11 cellular contexts compared by ENCODE assay signal in genomic region chr18:5066380-5066977, GRCh38.
DNase-seq lines count a peak whose midpoint lies in the region; ATAC-seq and TF ChIP-seq lines count a peak whose summit lies in the region.
"Had no signal": no experiment of that assay in that cellular context is flagged by ENCODE, and none has a peak within 500 bp of the region (broad histone marks: within the 10 kb centered on the region; RNA-seq: fewer than 3 reads in every experiment).

No MANE protein-coding gene starts in this region.

- no peak for TF ChIP-seq POLR2A in adrenal gland (IDR thresholded peaks at IDR 0.05)

- H3K4me1 ChIP-seq in adrenal gland (replicated peaks in 1 of 2) (no peaks in the 10 kb centered on the region), osteoblast (ENCODE audit: insufficient read depth, low read length) (no peaks in the 10 kb centered on the region)

- no peak overlapping the region for H3K4me3 ChIP-seq in Jurkat, Clone E6-1 (ENCODE audit: low read length)
- H3K4me3 ChIP-seq in adrenal gland (no peak overlapping the region), osteoblast (ENCODE audit: insufficient read depth, low read length) (no peak overlapping the region)

- intact Hi-C loops in activated naive CD4-positive, alpha-beta T cell treated with anti-CD3 and anti-CD28 coated beads for 36 hours (cut with micrococcal nuclease), result no loop called here
- intact Hi-C loops in adrenal gland (cut with DNase I), result loop anchor here in 1 of 2 donors (10.0 kb wide), 1 partner anchor 962 kb away; no protein-coding TSS in a partner anchor

- ATAC-seq in GM21515 (IDR thresholded peaks at IDR 0.05; ENCODE audit: unreplicated experiment), result no peak
- ATAC-seq: sciatic nerve had no signal

- H3K9me3 ChIP-seq in adrenal gland (replicated peaks in 1 of 3) (no peaks in the 10 kb centered on the region), osteoblast (ENCODE audit: low read depth, low read length) (no peaks in the 10 kb centered on the region)

- no peaks in the 10 kb centered on the region for H4K20me1 ChIP-seq in osteoblast (ENCODE audit: insufficient read depth, low read length)

- CTCF ChIA-PET in activated naive CD4-positive, alpha-beta T cell treated with anti-CD3 and anti-CD28 coated beads for 36 hours (lab: Charles Lee), result interaction anchor here (0.6 kb wide), 1 partner anchor 918 kb away, joined by 6 read pairs; no protein-coding TSS in a partner anchor

- H3K27ac ChIP-seq in adrenal gland (no peak overlapping the region), osteoblast (ENCODE audit: low read depth, low read length) (no peak overlapping the region)

- H3K36me3 ChIP-seq in adrenal gland (replicated peaks in 1 of 2), result no peaks in the 10 kb centered on the region
- no peaks in the 10 kb centered on the region for H3K36me3 ChIP-seq in osteoblast (ENCODE audit: insufficient read depth, low read length)

- TF ChIP-seq CTCF in adrenal gland (IDR thresholded peaks at IDR 0.05), result peak in 2 of 6 experiments; percentile 8 to 25
- TF ChIP-seq CTCF in osteoblast (IDR thresholded peaks at IDR 0.05; ENCODE audit: extremely low read depth, low read depth, low read length), result no peak

- H3K4me3 Mint-ChIP-seq in activated naive CD4-positive, alpha-beta T cell treated with anti-CD3 and anti-CD28 coated beads for 36 hours, result no peak overlapping the region
- H3K4me3 Mint-ChIP-seq: CD8-positive, alpha-beta memory T cell; stimulated activated naive B cell treated with anti-CD40 and anti-IgM and Interleukin-4, amounts not matched to agents 10 μg/mL and 1 μg/mL and 100 μg/mL, for 72 hours had no signal

- H3K27ac Mint-ChIP-seq in activated naive CD4-positive, alpha-beta T cell treated with anti-CD3 and anti-CD28 coated beads for 36 hours, result no peak overlapping the region
- H3K27ac Mint-ChIP-seq: CD8-positive, alpha-beta memory T cell; stimulated activated naive B cell treated with anti-CD40 and anti-IgM and Interleukin-4, amounts not matched to agents 10 μg/mL and 1 μg/mL and 100 μg/mL, for 72 hours had no signal

- H2AFZ ChIP-seq in osteoblast (ENCODE audit: low read length), result no peak overlapping the region

- DNase-seq in activated naive CD4-positive, alpha-beta T cell treated with anti-CD3 and anti-CD28 coated beads for 36 hours, result peak; percentile 39
- DNase-seq in activated naive CD4-positive, alpha-beta T cell (lab: John Stamatoyannopoulos, UW), result no peak
- peak; percentile 25 for DNase-seq in Jurkat, Clone E6-1 (ENCODE audit: low read depth, low spot score)
- DNase-seq in cerebellar cortex (ENCODE audit: low spot score) (peak; percentile 13), adrenal gland (no peak), osteoblast (ENCODE audit: insufficient read length, low spot score, missing footprints) (no peak)
- DNase-seq in stimulated activated CD8-positive, alpha-beta memory T cell treated with anti-CD3 and anti-CD28 coated beads, Interleukin-4, amount 100 ng/mL, for 48 hours, result peak; percentile 55
- DNase-seq: CD8-positive, alpha-beta memory T cell; stimulated activated naive B cell treated with anti-CD40 and anti-IgM and Interleukin-4, amounts not matched to agents 10 μg/mL and 1 μg/mL and 100 μg/mL, for 72 hours had no signal

- H3K27me3 Mint-ChIP-seq in activated naive CD4-positive, alpha-beta T cell treated with anti-CD3 and anti-CD28 coated beads for 36 hours (ENCODE audit: low read depth), result no peaks in the 10 kb centered on the region
- H3K27me3 Mint-ChIP-seq: CD8-positive, alpha-beta memory T cell had no signal

- no peaks in the 10 kb centered on the region for H3K36me3 Mint-ChIP-seq in activated naive CD4-positive, alpha-beta T cell treated with anti-CD3 and anti-CD28 coated beads for 36 hours (ENCODE audit: low read depth)
- H3K36me3 Mint-ChIP-seq: stimulated activated naive B cell treated with anti-CD40 and anti-IgM and Interleukin-4, amounts not matched to agents 10 μg/mL and 1 μg/mL and 100 μg/mL, for 72 hours had no signal

- no peaks in the 10 kb centered on the region for H3K4me1 Mint-ChIP-seq in activated naive CD4-positive, alpha-beta T cell treated with anti-CD3 and anti-CD28 coated beads for 36 hours (ENCODE audit: low read depth)
- H3K4me1 Mint-ChIP-seq: CD8-positive, alpha-beta memory T cell; stimulated activated naive B cell treated with anti-CD40 and anti-IgM and Interleukin-4, amounts not matched to agents 10 μg/mL and 1 μg/mL and 100 μg/mL, for 72 hours had no signal

- H3K4me2 ChIP-seq in osteoblast (ENCODE audit: insufficient read depth, low read length), result no peak overlapping the region

- H3K9me3 Mint-ChIP-seq in activated naive CD4-positive, alpha-beta T cell treated with anti-CD3 and anti-CD28 coated beads for 36 hours, result no peaks in the 10 kb centered on the region
- H3K9me3 Mint-ChIP-seq: CD8-positive, alpha-beta memory T cell; stimulated activated naive B cell treated with anti-CD40 and anti-IgM and Interleukin-4, amounts not matched to agents 10 μg/mL and 1 μg/mL and 100 μg/mL, for 72 hours had no signal

- H3K79me2 ChIP-seq in osteoblast (ENCODE audit: insufficient read depth, low read length), result no peaks in the 10 kb centered on the region

- 93 to 98% (median 97%) methylated on average over 2 of the region's 2 CpGs for WGBS in adrenal gland, 4 donors

- H3K27me3 ChIP-seq in adrenal gland (no peaks in the 10 kb centered on the region), osteoblast (ENCODE audit: insufficient read depth, low read length) (no peaks in the 10 kb centered on the region)

Comparison
In these comparisons a context has a peak if more than half of its experiments do, and no peak if none do; other contexts are left out.
1. DNase-seq: peak in activated naive CD4-positive, alpha-beta T cell treated with anti-CD3 and anti-CD28 coated beads for 36 hours (single experiment), Jurkat, Clone E6-1 (single experiment), cerebellar cortex (single experiment) and stimulated activated CD8-positive, alpha-beta memory T cell treated with anti-CD3 and anti-CD28 coated beads, Interleukin-4, amount 100 ng/mL, for 48 hours (single experiment); none in activated naive CD4-positive, alpha-beta T cell (0 of 4), adrenal gland (0 of 7) and osteoblast (single experiment).